24 cellular contexts compared by ENCODE assay signal in the genomic region with DNA sequence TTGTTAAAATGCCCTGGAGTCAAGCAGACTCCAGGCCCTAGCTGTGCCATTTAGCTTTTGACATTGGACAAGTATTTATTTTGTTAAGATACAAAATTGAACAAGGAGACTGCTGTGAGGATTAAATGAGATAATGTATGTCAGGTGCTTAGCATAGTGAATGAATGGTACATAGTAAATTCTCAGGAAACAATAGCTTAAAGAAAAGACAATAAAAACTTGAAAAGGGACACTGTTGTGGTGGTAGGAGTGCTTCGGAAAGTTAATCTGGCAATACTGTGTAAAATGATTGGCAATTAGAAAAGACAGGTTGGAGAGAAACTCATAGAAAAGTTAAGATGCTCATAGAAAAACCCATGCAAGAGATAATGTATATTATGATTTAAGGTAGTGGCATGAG.
"Had no signal": no experiment of that assay in that cellular context is flagged by ENCODE, and none has a peak within 500 bp of the region (broad histone marks: within the 10 kb centered on the region; RNA-seq: fewer than 3 reads in every experiment).

No MANE protein-coding gene starts in this region.

- H3K4me1 Mint-ChIP-seq: activated CD4-positive, alpha-beta T cell treated with anti-CD3 and anti-CD28 coated beads, Interleukin-2, amount 10 ng/mL, durations not matched to agents 24 days and 14 days; activated naive CD8-positive, alpha-beta T cell treated with anti-CD3 and anti-CD28 coated beads, Interleukin-2, amount 50 U/mL, for 24 hours had no signal

- H3K27me3 ChIP-seq: brain microvascular endothelial cell, Peyer's patch had no signal

- H3K27ac Mint-ChIP-seq: activated CD4-positive, alpha-beta T cell treated with anti-CD3 and anti-CD28 coated beads, Interleukin-2, amount 10 ng/mL, durations not matched to agents 24 days and 14 days; activated CD8-positive, alpha-beta T cell treated with anti-CD3 and anti-CD28 coated beads for 36 hours; activated naive CD4-positive, alpha-beta T cell treated with anti-CD3 and anti-CD28 coated beads for 36 hours; activated naive CD8-positive, alpha-beta T cell; activated naive CD8-positive, alpha-beta T cell treated with anti-CD3 and anti-CD28 coated beads, Interleukin-2, amount 50 U/mL, for 24 hours; T-helper 2 cell treated with Interferon-gamma antibody and Interleukin-4, amounts not matched to agents 5 μg/mL and 100 μg/mL, for 36 hours had no signal

- H3K9me3 Mint-ChIP-seq: activated CD4-positive, alpha-beta T cell treated with anti-CD3 and anti-CD28 coated beads, Interleukin-2, amount 10 ng/mL, durations not matched to agents 24 days and 14 days; activated CD8-positive, alpha-beta T cell treated with anti-CD3 and anti-CD28 coated beads for 36 hours; activated naive CD4-positive, alpha-beta T cell treated with anti-CD3 and anti-CD28 coated beads for 36 hours; activated naive CD8-positive, alpha-beta T cell treated with anti-CD3 and anti-CD28 coated beads, Interleukin-2, amount 50 U/mL, for 24 hours; T-helper 2 cell treated with Interferon-gamma antibody and Interleukin-4, amounts not matched to agents 5 μg/mL and 100 μg/mL, for 36 hours had no signal

- H3K27me3 Mint-ChIP-seq: activated CD4-positive, alpha-beta T cell treated with anti-CD3 and anti-CD28 coated beads, Interleukin-2, amount 10 ng/mL, durations not matched to agents 24 days and 14 days; activated CD8-positive, alpha-beta T cell treated with anti-CD3 and anti-CD28 coated beads for 36 hours; activated naive CD8-positive, alpha-beta T cell; activated naive CD8-positive, alpha-beta T cell treated with anti-CD3 and anti-CD28 coated beads, Interleukin-2, amount 50 U/mL, for 24 hours had no signal

- H3K4me3 Mint-ChIP-seq: activated CD4-positive, alpha-beta T cell treated with anti-CD3 and anti-CD28 coated beads, Interleukin-2, amount 10 ng/mL, durations not matched to agents 24 days and 14 days; activated CD8-positive, alpha-beta T cell treated with anti-CD3 and anti-CD28 coated beads for 36 hours; activated naive CD4-positive, alpha-beta T cell treated with anti-CD3 and anti-CD28 coated beads for 36 hours; activated naive CD8-positive, alpha-beta T cell; activated naive CD8-positive, alpha-beta T cell treated with anti-CD3 and anti-CD28 coated beads, Interleukin-2, amount 50 U/mL, for 24 hours; T-helper 2 cell treated with Interferon-gamma antibody and Interleukin-4, amounts not matched to agents 5 μg/mL and 100 μg/mL, for 36 hours had no signal

- H3K9me3 ChIP-seq: Peyer's patch had no signal

- H3K27ac ChIP-seq: brain microvascular endothelial cell, Peyer's patch had no signal

- H3K36me3 ChIP-seq: brain microvascular endothelial cell had no signal

- DNase-seq: activated CD4-positive, alpha-beta T cell treated with anti-CD3 and anti-CD28 coated beads, Interleukin-2, amount 10 ng/mL, durations not matched to agents 24 days and 14 days; activated CD4-positive, alpha-beta T cell treated with anti-CD3 and anti-CD28 coated beads, Interleukin-2, amount 50 U/mL, for 4 hours; activated CD8-positive, alpha-beta T cell treated with anti-CD3 and anti-CD28 coated beads for 36 hours; activated gamma-delta T cell treated with Interleukin-2 at 50 U/mL for 16 hours; activated naive CD4-positive, alpha-beta T cell treated with anti-CD3 and anti-CD28 coated beads for 36 hours; activated naive CD8-positive, alpha-beta T cell treated with anti-CD3 and anti-CD28 coated beads, Interleukin-2, amount 50 U/mL, for 24 hours; activated T-cell treated with anti-CD3 and anti-CD28 coated beads, Interleukin-2, amount 50 U/mL, for 1 hour; aorta; brain microvascular endothelial cell; central memory CD4-positive, alpha-beta T cell; Karpas-422; NCI-H1105; NCI-H1417 treated with DMSO at 0.1 percent for 48 hours; NCI-H1694; NCI-H1930; NCI-H2081 treated with DMSO at 0.1 percent for 48 hours; NCI-H226; NCI-H446 treated with DMSO at 0.1 percent for 48 hours; NCI-H524 treated with DMSO at 0.1 percent for 48 hours; Peyer's patch; RPMI8226; SIG-M5 had no signal

- H3K4me3 ChIP-seq: Peyer's patch had no signal

- H3K4me1 ChIP-seq: Peyer's patch had no signal

- ATAC-seq: activated CD8-positive, alpha-beta T cell treated with anti-CD3 and anti-CD28 coated beads for 36 hours; activated naive CD8-positive, alpha-beta T cell treated with anti-CD3 and anti-CD28 coated beads, Interleukin-2, amount 50 U/mL, for 24 hours had no signal
